Comparison of ENCODE assay signal across 9 cellular contexts in the genomic region with DNA sequence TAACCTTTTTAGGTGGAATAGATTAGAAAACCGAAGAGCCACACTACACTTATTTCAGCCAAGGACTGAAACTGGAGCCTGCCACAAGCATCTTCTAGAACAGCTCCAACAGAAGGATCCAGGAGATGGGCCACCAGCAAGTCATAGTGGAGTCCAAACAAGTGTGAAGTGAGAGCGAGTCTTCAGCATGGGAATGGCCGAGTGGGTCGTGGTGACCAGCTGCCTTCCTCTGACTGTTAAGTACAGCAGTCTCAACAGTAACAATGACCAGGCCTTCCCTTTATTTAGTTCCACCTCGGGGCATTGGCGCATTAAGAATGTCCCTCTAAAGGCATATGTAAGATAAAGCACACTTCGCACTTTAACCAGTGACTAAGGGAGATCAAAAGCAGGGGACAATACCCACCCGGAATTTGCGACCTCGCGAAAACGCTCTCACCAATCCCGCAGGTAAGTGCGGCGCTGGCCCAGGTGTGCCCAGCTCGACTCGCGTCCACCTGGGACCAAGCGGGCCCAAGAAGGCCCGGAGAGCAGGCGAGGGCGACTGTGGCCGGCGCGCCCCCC. TPM values are rescaled to one million over a fixed set of nuclear protein-coding genes. Genes with fewer than 3 reads are reported as not detected.
DNase-seq lines count a peak whose midpoint lies in the region; ATAC-seq and TF ChIP-seq lines count a peak whose summit lies in the region.
"Had no signal": no experiment of that assay in that cellular context is flagged by ENCODE, and none has a peak within 500 bp of the region (broad histone marks: within the 10 kb centered on the region; RNA-seq: fewer than 3 reads in every experiment).

No MANE protein-coding gene starts in this region.

- H3K36me3 Mint-ChIP-seq in stimulated activated naive B cell treated with anti-CD40 and anti-IgM and Interleukin-4, amounts not matched to agents 10 μg/mL and 1 μg/mL and 100 μg/mL, for 72 hours: peaks cover 0 to 3% of the 10 kb centered on the region in 2 donors

- H3K4me1 ChIP-seq in adrenal gland (replicated peaks in 1 of 2) (peaks cover 0 to 4% of the 10 kb centered on the region in 2 donors), SJCRH30 (no peaks in the 10 kb centered on the region), Karpas-422 (ENCODE audit: low read length) (no peaks in the 10 kb centered on the region)

- H4K20me1 ChIP-seq in Karpas-422 (ENCODE audit: insufficient read depth, low read depth, low read length): no peaks in the 10 kb centered on the region

- peaks cover 0 to 4% of the 10 kb centered on the region in 2 donors for H3K27me3 Mint-ChIP-seq in stimulated activated naive B cell treated with anti-CD40 and anti-IgM and Interleukin-4, amounts not matched to agents 10 μg/mL and 1 μg/mL and 100 μg/mL, for 72 hours

- WGBS in adrenal gland, 4 donors: 17 to 27% (median 21%) methylated on average over 19 to 25 of the region's 25 CpGs

- DNase-seq in adrenal gland: peak; percentile 23 to 61 (median 26)
- DNase-seq in left lobe of liver (ENCODE audit: low spot score): no peak
- DNase-seq in stimulated activated naive B cell treated with anti-CD40 and anti-IgM and Interleukin-4, amounts not matched to agents 10 μg/mL and 1 μg/mL and 100 μg/mL, for 72 hours: no peak
- DNase-seq in SJCRH30: no peak
- DNase-seq in Karpas-422: no peak
- DNase-seq: NCI-H1694 treated with DMSO at 0.1 percent for 48 hours had no signal

- no peak overlapping the region for H3K9ac ChIP-seq in Karpas-422 (ENCODE audit: low read length)

- H3K36me3 ChIP-seq in adrenal gland (replicated peaks in 1 of 2) (no peaks in the 10 kb centered on the region), SJCRH30 (no peaks in the 10 kb centered on the region), Karpas-422 (ENCODE audit: insufficient read depth, low read length) (no peaks in the 10 kb centered on the region)

- intact Hi-C loops in adrenal gland (cut with DNase I): loop anchor here in 1 of 2 donors (10.0 kb wide), 2 partner anchors 159 to 519 kb away; partner anchors contain the start of gene TMEM200C

- H3K4me1 Mint-ChIP-seq in stimulated activated naive B cell treated with anti-CD40 and anti-IgM and Interleukin-4, amounts not matched to agents 10 μg/mL and 1 μg/mL and 100 μg/mL, for 72 hours: peaks cover 23 to 37% of the 10 kb centered on the region in 2 donors

- H3K9me3 Mint-ChIP-seq in stimulated activated naive B cell treated with anti-CD40 and anti-IgM and Interleukin-4, amounts not matched to agents 10 μg/mL and 1 μg/mL and 100 μg/mL, for 72 hours: no peaks in the 10 kb centered on the region

- TF ChIP-seq POLR2A in adrenal gland (IDR thresholded peaks at IDR 0.05): no peak

- H3K4me2 ChIP-seq in Karpas-422 (ENCODE audit: low read depth, low read length, poor library complexity, severe bottlenecking): no peak overlapping the region

- TF ChIP-seq CTCF in adrenal gland (IDR thresholded peaks at IDR 0.05): no peak

- peak overlapping the region; percentile 93 for H3K27ac Mint-ChIP-seq in stimulated activated naive B cell treated with anti-CD40 and anti-IgM and Interleukin-4, amounts not matched to agents 10 μg/mL and 1 μg/mL and 100 μg/mL, for 72 hours

- H3K79me2 ChIP-seq in Karpas-422 (ENCODE audit: low read length): no peaks in the 10 kb centered on the region

- H3K27ac ChIP-seq in adrenal gland (peak overlapping the region; percentile 60 to 99 (median 93)), SJCRH30 (no peak overlapping the region), Karpas-422 (ENCODE audit: low read length) (no peak overlapping the region)

- H3K9me3 ChIP-seq in adrenal gland (replicated peaks in 1 of 3) (no peaks in the 10 kb centered on the region), SJCRH30 (replicated peaks) (no peaks in the 10 kb centered on the region), Karpas-422 (ENCODE audit: low read length) (no peaks in the 10 kb centered on the region)

- H3K27me3 ChIP-seq in adrenal gland (no peaks in the 10 kb centered on the region), SJCRH30 (no peaks in the 10 kb centered on the region), Karpas-422 (ENCODE audit: low read length) (no peaks in the 10 kb centered on the region)

- H3K4me3 ChIP-seq in adrenal gland: peak overlapping the region in 3 of 4 donors; percentile 2 to 98 (median 98)
- H3K4me3 ChIP-seq in SJCRH30: no peak overlapping the region
- H3K4me3 ChIP-seq in Karpas-422 (ENCODE audit: low read length): no peak overlapping the region

- no peak overlapping the region for H2AFZ ChIP-seq in Karpas-422 (ENCODE audit: low read length)

- H3K9me2 ChIP-seq in Karpas-422 (replicated peaks; ENCODE audit: insufficient read depth, low read length): no peaks in the 10 kb centered on the region

- peak; percentile 1 for ATAC-seq in HG03354 (IDR thresholded peaks at IDR 0.05; ENCODE audit: poor library complexity, severe bottlenecking, unreplicated experiment)
- peak; percentile 15 for ATAC-seq in left lobe of liver
- ATAC-seq in stimulated activated naive B cell treated with anti-CD40 and anti-IgM and Interleukin-4, amounts not matched to agents 10 μg/mL and 1 μg/mL and 100 μg/mL, for 72 hours (replicated peaks): no peak
- ATAC-seq in GM21576 (IDR thresholded peaks at IDR 0.05; ENCODE audit: unreplicated experiment): no peak
- no peak for ATAC-seq in HG02678 (IDR thresholded peaks at IDR 0.05; ENCODE audit: unreplicated experiment)

- H3K4me3 Mint-ChIP-seq in stimulated activated naive B cell treated with anti-CD40 and anti-IgM and Interleukin-4, amounts not matched to agents 10 μg/mL and 1 μg/mL and 100 μg/mL, for 72 hours: peak overlapping the region; percentile 87 to 90

RNA-seq across cellular contexts. Expression of gene L3MBTL4, which starts 1.1 kb away (rescaled TPM):
- total RNA-seq in adrenal gland (10 to 100 TPM in 4 of 8 donors, 1 to 10 TPM in 4; 7.8 to 22.6 (median 9.8) TPM), left lobe of liver (10.9 TPM)
- polyA plus RNA-seq in adrenal gland: 1 to 10 TPM; 3.9 to 4.2 (median 3.9) TPM
- total RNA-seq in SJCRH30 (2014; rRNA removed; shearing (Covaris generic)): not detected in 2 replicates
- 9.6 and 15.2 TPM in 2 replicates for total RNA-seq in Karpas-422 (2014; rRNA removed; shearing (Covaris generic); ENCODE audit: low replicate concordance)

Comparison
In these comparisons a context has a peak if more than half of its experiments do, and no peak if none do; other contexts are left out.
1. ATAC-seq: peak in HG03354 (single experiment) and left lobe of liver (single experiment); none in stimulated activated naive B cell treated with anti-CD40 and anti-IgM and Interleukin-4, amounts not matched to agents 10 μg/mL and 1 μg/mL and 100 μg/mL, for 72 hours (0 of 2), GM21576 (single experiment) and HG02678 (single experiment).
2. DNase-seq: peak in adrenal gland (7 of 7); none in left lobe of liver (single experiment), stimulated activated naive B cell treated with anti-CD40 and anti-IgM and Interleukin-4, amounts not matched to agents 10 μg/mL and 1 μg/mL and 100 μg/mL, for 72 hours (single experiment), SJCRH30 (0 of 2) and Karpas-422 (single experiment).
3. H3K27ac ChIP-seq: peak in adrenal gland (5 of 5); none in SJCRH30 (single experiment) and Karpas-422 (single experiment).
4. H3K4me3 ChIP-seq: peak in adrenal gland (3 of 4); none in SJCRH30 (single experiment) and Karpas-422 (single experiment).